19 cellular contexts compared by ENCODE assay signal in genomic region chr3:99668044-99668443, GRCh38. TPM values are rescaled to one million over a fixed set of nuclear protein-coding genes. Genes with fewer than 3 reads are reported as not detected.
A peak's percentile ranks its signal among the peaks of the same experiment; 100 is the strongest.
DNase-seq lines count a peak whose midpoint lies in the region; ATAC-seq, FAIRE-seq and TF ChIP-seq lines count a peak whose summit lies in the region.
"Had no signal": no experiment of that assay in that cellular context is flagged by ENCODE, and none has a peak within 500 bp of the region (broad histone marks: within the 10 kb centered on the region; RNA-seq: fewer than 3 reads in every experiment).

No MANE protein-coding gene starts in this region.

- peak; percentile 19 for FAIRE-seq in small intestine (lab: Jason Lieb, UNC)
- FAIRE-seq: A549 had no signal

- peaks cover 30% of the 10 kb centered on the region for H3K36me3 ChIP-seq in ACC112 (ENCODE audit: insufficient read depth, low read length)
- H3K36me3 ChIP-seq in brain microvascular endothelial cell (replicated peaks) = peaks cover 19% of the 10 kb centered on the region
- H3K36me3 ChIP-seq in small intestine (ENCODE audit: control insufficient read depth in 2 of 2, insufficient read depth in 2 of 2, low read length in 2 of 2) = no peaks in the 10 kb centered on the region
- H3K36me3 ChIP-seq: BE2C, Peyer's patch had no signal

- H3K4me1 ChIP-seq in ACC112 (ENCODE audit: control insufficient read depth, insufficient read depth, low read length, unreplicated experiment) (peaks cover 86% of the 10 kb centered on the region), small intestine (ENCODE audit: control insufficient read depth in 2 of 2, insufficient read depth in 1 of 2, low read depth in 1 of 2, low read length in 1 of 2) (no peaks in the 10 kb centered on the region)
- H3K4me1 ChIP-seq: A549, BE2C, Peyer's patch had no signal

- H3K4me3 ChIP-seq in ACC112 (ENCODE audit: low read depth, low read length) (0 out of 2 replicates have a peak overlapping the region, but pooled peaks have one; percentile 50), brain microvascular endothelial cell (ENCODE audit: low read depth, low read length) (no peak overlapping the region), small intestine (ENCODE audit: low read depth in 1 of 2, low read length in 2 of 2) (no peak overlapping the region)
- H3K4me3 ChIP-seq: A549, Peyer's patch had no signal

- peak overlapping the region; percentile 83 for H3K27ac ChIP-seq in ACC112 (ENCODE audit: low read depth, low read length)
- peak overlapping the region; percentile 11 for H3K27ac ChIP-seq in brain microvascular endothelial cell
- H3K27ac ChIP-seq in small intestine (ENCODE audit: low read depth in 1 of 2, low read length in 1 of 2) = no peak overlapping the region
- H3K27ac ChIP-seq: A549, Peyer's patch had no signal

- ATAC-seq in left ventricle myocardium superior (peak; percentile 48), HG02588 (IDR thresholded peaks at IDR 0.05; ENCODE audit: unreplicated experiment) (no peak)
- ATAC-seq: A549 had no signal

- in situ Hi-C loops in brain microvascular endothelial cell (cut with HindIII; ENCODE audit: low pct_ligation_motif_present, low sequenced_read_pairs) (no loop called here), GM13976 (cut with MboI; ENCODE audit: low sequenced_read_pairs, unreplicated experiment) (no loop called here)

- DNase-seq in brain microvascular endothelial cell (no peak), left ventricle myocardium superior (no peak), small intestine (no peak), GM13976 (ENCODE audit: low spot score) (no peak), D341Med (ENCODE audit: low spot score) (no peak)
- DNase-seq: BE2C, EL, GF-D8, Karpas-422, NCI-H1417, NCI-H1694 treated with DMSO at 0.1 percent for 48 hours, NCI-H2081 treated with DMSO at 0.1 percent for 48 hours, NCI-H2171 treated with DMSO at 0.1 percent for 48 hours, NCI-H524 treated with DMSO at 0.1 percent for 48 hours, NCI-H82, Peyer's patch had no signal

- TF ChIP-seq CTCF in brain microvascular endothelial cell (IDR thresholded peaks at IDR 0.05; ENCODE audit: low read depth, low read length, missing control alignments) (no peak), GM13976 (IDR thresholded peaks at IDR 0.05; ENCODE audit: borderline replicate concordance, control extremely low read depth, extremely low read depth, insufficient read depth, missing control alignments) (no peak)

- H3K9me3 ChIP-seq in small intestine (ENCODE audit: control insufficient read depth, low read depth) = no peaks in the 10 kb centered on the region
- H3K9me3 ChIP-seq: A549, BE2C, Peyer's patch had no signal

- H3K27me3 ChIP-seq in ACC112 (ENCODE audit: insufficient read depth, low read length) (no peaks in the 10 kb centered on the region), brain microvascular endothelial cell (replicated peaks) (no peaks in the 10 kb centered on the region), small intestine (ENCODE audit: control insufficient read depth in 2 of 2, insufficient read depth in 2 of 2, low read length in 2 of 2) (peaks cover 0 to 2% of the 10 kb centered on the region in 2 donors)
- H3K27me3 ChIP-seq: Peyer's patch had no signal

- intact Hi-C loops in left ventricle myocardium superior (cut with micrococcal nuclease) = no loop called here

- H2AFZ ChIP-seq in ACC112 (ENCODE audit: low read length, unreplicated experiment) = no peak overlapping the region

- peaks cover 87% of the 10 kb centered on the region for H3K79me2 ChIP-seq in ACC112 (ENCODE audit: control insufficient read depth, insufficient read depth, low read length, unreplicated experiment)

- 60 to 86% (median 71%) methylated on average over 2 of the region's 2 CpGs for WGBS in small intestine, 3 donors

RNA-seq across cellular contexts. Expression of gene COL8A1, which starts 29.6 kb away (rescaled TPM):
- total RNA-seq in left ventricle myocardium superior = 12.0 TPM
- polyA plus RNA-seq in small intestine = 1 to 10 TPM in 1 of 3 donors, under 1 TPM in 2; 0.22 to 4.5 (median 0.27) TPM
- polyA plus RNA-seq: A549 had no signal

Comparison
In these comparisons a context has a peak if more than half of its experiments do, and no peak if none do; other contexts are left out.
1. H3K27ac ChIP-seq: peak in ACC112 (single experiment) and brain microvascular endothelial cell (single experiment); none in small intestine (0 of 2).